1 cellular context compared by ENCODE assay signal in the genomic region with DNA sequence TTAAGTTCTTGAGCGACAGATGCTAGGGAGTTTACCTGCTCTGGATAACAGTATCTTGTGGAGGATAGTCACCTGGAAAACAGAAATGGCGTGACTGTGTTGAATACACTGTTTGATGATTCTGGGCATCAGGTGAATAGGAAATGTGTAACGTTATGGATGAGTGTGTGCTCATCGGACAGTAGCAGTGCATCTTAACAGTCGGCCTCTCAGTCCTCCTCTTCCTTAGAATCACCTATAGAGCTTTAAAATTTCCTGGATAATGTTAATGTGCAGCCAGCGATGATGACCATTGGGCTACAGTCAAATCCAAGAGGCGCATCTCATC.
TF ChIP-seq lines count a peak whose summit lies in the region.

No MANE protein-coding gene starts in this region.

TF ChIP-seq in GM12878, 131 proteins besides CTCF, POLR2A, EP300 and RAD21 (continued from another document):
- TF ChIP-seq, protein P1, sequence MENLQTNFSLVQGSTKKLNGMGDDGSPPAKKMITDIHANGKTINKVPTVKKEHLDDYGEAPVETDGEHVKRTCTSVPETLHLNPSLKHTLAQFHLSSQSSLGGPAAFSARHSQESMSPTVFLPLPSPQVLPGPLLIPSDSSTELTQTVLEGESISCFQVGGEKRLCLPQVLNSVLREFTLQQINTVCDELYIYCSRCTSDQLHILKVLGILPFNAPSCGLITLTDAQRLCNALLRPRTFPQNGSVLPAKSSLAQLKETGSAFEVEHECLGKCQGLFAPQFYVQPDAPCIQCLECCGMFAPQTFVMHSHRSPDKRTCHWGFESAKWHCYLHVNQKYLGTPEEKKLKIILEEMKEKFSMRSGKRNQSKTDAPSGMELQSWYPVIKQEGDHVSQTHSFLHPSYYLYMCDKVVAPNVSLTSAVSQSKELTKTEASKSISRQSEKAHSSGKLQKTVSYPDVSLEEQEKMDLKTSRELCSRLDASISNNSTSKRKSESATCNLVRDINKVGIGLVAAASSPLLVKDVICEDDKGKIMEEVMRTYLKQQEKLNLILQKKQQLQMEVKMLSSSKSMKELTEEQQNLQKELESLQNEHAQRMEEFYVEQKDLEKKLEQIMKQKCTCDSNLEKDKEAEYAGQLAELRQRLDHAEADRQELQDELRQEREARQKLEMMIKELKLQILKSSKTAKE (IDR thresholded peaks at IDR 0.05; ENCODE audit: low read depth, poor library complexity, severe bottlenecking), result no peak
- TF ChIP-seq, protein P2, sequence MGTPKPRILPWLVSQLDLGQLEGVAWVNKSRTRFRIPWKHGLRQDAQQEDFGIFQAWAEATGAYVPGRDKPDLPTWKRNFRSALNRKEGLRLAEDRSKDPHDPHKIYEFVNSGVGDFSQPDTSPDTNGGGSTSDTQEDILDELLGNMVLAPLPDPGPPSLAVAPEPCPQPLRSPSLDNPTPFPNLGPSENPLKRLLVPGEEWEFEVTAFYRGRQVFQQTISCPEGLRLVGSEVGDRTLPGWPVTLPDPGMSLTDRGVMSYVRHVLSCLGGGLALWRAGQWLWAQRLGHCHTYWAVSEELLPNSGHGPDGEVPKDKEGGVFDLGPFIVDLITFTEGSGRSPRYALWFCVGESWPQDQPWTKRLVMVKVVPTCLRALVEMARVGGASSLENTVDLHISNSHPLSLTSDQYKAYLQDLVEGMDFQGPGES (IDR thresholded peaks at IDR 0.05), result no peak
